Comparison of ENCODE assay signal across 1 cellular context in genomic region chr2:42787424-42787787, GRCh38.
A peak's percentile ranks its signal among the peaks of the same experiment; 100 is the strongest.
TF ChIP-seq lines count a peak whose summit lies in the region.

No MANE protein-coding gene starts in this region.

TF ChIP-seq in HepG2, 621 proteins besides CTCF, POLR2A, EP300 and RAD21 (continued from another document and continues in another):
- TF ChIP-seq ZNF800 (CRISPR knock-in tag; IDR thresholded peaks at IDR 0.05): no peak
- no peak for TF ChIP-seq PAX8 (CRISPR knock-in tag; IDR thresholded peaks at IDR 0.05; ENCODE audit: borderline replicate concordance)
- TF ChIP-seq TSC22D2 (CRISPR knock-in tag; IDR thresholded peaks at IDR 0.05; ENCODE audit: borderline replicate concordance): no peak
- TF ChIP-seq ATF2 (CRISPR knock-in tag; IDR thresholded peaks at IDR 0.05): no peak
- TF ChIP-seq ZNF691 (CRISPR knock-in tag; IDR thresholded peaks at IDR 0.05; ENCODE audit: borderline replicate concordance, low read depth): peak; percentile 88; the same call in 1 of the 2 replicates
- no peak for TF ChIP-seq ZNF746 (CRISPR knock-in tag; IDR thresholded peaks at IDR 0.05)
- no peak for TF ChIP-seq KLF9 (CRISPR knock-in tag; IDR thresholded peaks at IDR 0.05; ENCODE audit: low read depth)
- TF ChIP-seq CEBPZ (IDR thresholded peaks at IDR 0.05; ENCODE audit: low read length): no peak
- TF ChIP-seq SOX5 (CRISPR knock-in tag; IDR thresholded peaks at IDR 0.05; ENCODE audit: borderline replicate concordance): no peak
- no peak for TF ChIP-seq ZNF430 (CRISPR knock-in tag; IDR thresholded peaks at IDR 0.05)
- TF ChIP-seq DR1 (CRISPR knock-in tag; IDR thresholded peaks at IDR 0.05): no peak
- TF ChIP-seq ATF7 (IDR thresholded peaks at IDR 0.05): no peak
- no peak for TF ChIP-seq ATF7 (CRISPR knock-in tag; IDR thresholded peaks at IDR 0.05)
- TF ChIP-seq ZNF598 (CRISPR knock-in tag; IDR thresholded peaks at IDR 0.05; ENCODE audit: borderline replicate concordance): no peak
- TF ChIP-seq CBX2 (IDR thresholded peaks at IDR 0.05; ENCODE audit: low read depth, low read length): no peak
- no peak for TF ChIP-seq CBX2 (CRISPR knock-in tag; IDR thresholded peaks at IDR 0.05; ENCODE audit: low read depth)
- TF ChIP-seq ZNF737 (CRISPR knock-in tag; IDR thresholded peaks at IDR 0.05; ENCODE audit: borderline replicate concordance): no peak
- no peak; the same call in 1 of the 2 replicates for TF ChIP-seq ZNF205 (CRISPR knock-in tag; IDR thresholded peaks at IDR 0.05)
- no peak for TF ChIP-seq ZNF883 (CRISPR knock-in tag; IDR thresholded peaks at IDR 0.05; ENCODE audit: not compliant biosample characterization)
- TF ChIP-seq NFIC (IDR thresholded peaks at IDR 0.05; ENCODE audit: low read length): no peak
- no peak for TF ChIP-seq TERF1 (CRISPR knock-in tag; IDR thresholded peaks at IDR 0.05)
- no peak for TF ChIP-seq ZNF512B (CRISPR knock-in tag; IDR thresholded peaks at IDR 0.05; ENCODE audit: borderline replicate concordance)
- no peak for TF ChIP-seq BCLAF1 (IDR thresholded peaks at IDR 0.05)
- TF ChIP-seq HOMEZ (CRISPR knock-in tag; IDR thresholded peaks at IDR 0.05; ENCODE audit: low read depth): no peak
- TF ChIP-seq HMGA1 (CRISPR knock-in tag; conservative IDR thresholded peaks at IDR 0.05): no peak
- no peak for TF ChIP-seq ATF5 (CRISPR knock-in tag; IDR thresholded peaks at IDR 0.05; ENCODE audit: low read depth)
- TF ChIP-seq ZBTB37 (CRISPR knock-in tag; IDR thresholded peaks at IDR 0.05): no peak
- TF ChIP-seq FOXO4 (CRISPR knock-in tag; conservative IDR thresholded peaks at IDR 0.05): no peak
- no peak for TF ChIP-seq U2AF2 (IDR thresholded peaks at IDR 0.05; ENCODE audit: low read depth, low read length)
- TF ChIP-seq ZFY (CRISPR knock-in tag; IDR thresholded peaks at IDR 0.05): peak; percentile 27; the same call in 1 of the 2 replicates
- no peak for TF ChIP-seq GTF3A (CRISPR knock-in tag; conservative IDR thresholded peaks at IDR 0.05)
- TF ChIP-seq HNRNPUL1 (IDR thresholded peaks at IDR 0.05; ENCODE audit: low read depth, low read length): no peak
- TF ChIP-seq AGO2 (optimal IDR thresholded peaks at IDR 0.05; ENCODE audit: low read depth, low read length): no peak
- no peak for TF ChIP-seq ZFP1 (CRISPR knock-in tag; IDR thresholded peaks at IDR 0.05)
- no peak for TF ChIP-seq THAP7 (CRISPR knock-in tag; IDR thresholded peaks at IDR 0.05)
- no peak for TF ChIP-seq MAZ (IDR thresholded peaks at IDR 0.05; ENCODE audit: borderline replicate concordance, low read depth, low read length)
- no peak for TF ChIP-seq MAZ (CRISPR knock-in tag; IDR thresholded peaks at IDR 0.05; ENCODE audit: low read depth)
- TF ChIP-seq MATR3 (CRISPR knock-in tag; IDR thresholded peaks at IDR 0.05): no peak
- TF ChIP-seq MIER2 (CRISPR knock-in tag; IDR thresholded peaks at IDR 0.05): no peak
- TF ChIP-seq REL (CRISPR knock-in tag; conservative IDR thresholded peaks at IDR 0.05): no peak
